ENCODE assay signal across 26 cellular contexts in the genomic region with DNA sequence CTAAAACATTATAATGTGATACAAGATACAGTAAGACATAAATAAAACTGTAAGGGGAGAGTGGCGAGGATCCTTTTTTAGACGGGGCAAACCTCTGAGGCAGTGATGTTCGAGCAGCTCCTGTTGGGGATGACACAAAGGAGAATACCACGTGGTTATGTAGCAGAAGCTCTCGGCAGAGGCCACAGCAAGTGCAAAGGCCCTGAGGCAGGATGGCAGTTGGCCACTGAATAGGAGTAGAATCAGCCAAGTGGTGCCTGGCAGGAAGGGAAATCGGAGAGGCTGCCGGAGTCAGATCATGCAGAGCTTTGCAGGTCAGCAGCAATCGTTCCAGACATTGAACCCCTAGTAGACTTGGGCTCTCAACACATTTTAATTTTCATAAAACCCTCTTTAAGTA. TPM values are rescaled to one million over a fixed set of nuclear protein-coding genes. Genes with fewer than 3 reads are reported as not detected.
"Had no signal": no experiment of that assay in that cellular context is flagged by ENCODE, and none has a peak within 500 bp of the region (broad histone marks: within the 10 kb centered on the region; RNA-seq: fewer than 3 reads in every experiment).

No MANE protein-coding gene starts in this region.

- ATAC-seq: naive thymus-derived CD4-positive, alpha-beta T cell; natural killer cell; psoas muscle; right cardiac atrium; right lobe of liver; stimulated activated effector memory CD8-positive, alpha-beta T cell treated with anti-CD3 and anti-CD28 coated beads, Interleukin-12 subunit alpha, Interleukin-12 subunit beta, amount 100 ng/mL, for 72 hours; stimulated activated naive B cell treated with anti-CD40 and anti-IgM and Interleukin-4, amounts not matched to agents 10 μg/mL and 1 μg/mL and 100 μg/mL, for 72 hours; upper lobe of right lung had no signal

- H3K4me1 ChIP-seq: psoas muscle, right lobe of liver, sigmoid colon, stomach, upper lobe of right lung, vagina had no signal

- H3K4me3 ChIP-seq: neural progenitor cell, ovary, psoas muscle, right lobe of liver, sigmoid colon, stomach, thoracic aorta, thyroid gland, tibial nerve, upper lobe of right lung, vagina had no signal

- H3K9ac ChIP-seq: neural progenitor cell, parathyroid adenoma had no signal

- H3K36me3 ChIP-seq: neural progenitor cell, ovary, right lobe of liver, sigmoid colon, thoracic aorta, thyroid gland, tibial nerve, upper lobe of right lung, vagina had no signal

- FAIRE-seq: small intestine had no signal

- H3K27me3 ChIP-seq: neural progenitor cell, ovary, right lobe of liver, sigmoid colon, stomach, thyroid gland, tibial nerve, upper lobe of right lung, vagina had no signal

- H3K79me2 ChIP-seq: parathyroid adenoma had no signal

- H3K27ac ChIP-seq: neural progenitor cell, ovary, parathyroid adenoma, psoas muscle, right lobe of liver, sigmoid colon, stomach, thoracic aorta, thyroid gland, tibial nerve, upper lobe of right lung, vagina had no signal

- H2AFZ ChIP-seq: neural progenitor cell, parathyroid adenoma had no signal

- H3K9me3 ChIP-seq: ovary, psoas muscle, right lobe of liver, sigmoid colon, stomach, thoracic aorta, thyroid gland, tibial nerve, upper lobe of right lung, vagina had no signal

- DNase-seq: naive thymus-derived CD4-positive, alpha-beta T cell; natural killer cell; occipital lobe; ovary; posterior cingulate gyrus; psoas muscle; right cardiac atrium; right lobe of liver; sigmoid colon; small intestine; stimulated activated CD4-positive, alpha-beta T cell treated with anti-CD3 and anti-CD28 coated beads, Interleukin-15, amount 100 ng/mL, for 24 hours; stimulated activated CD4-positive, alpha-beta T cell treated with anti-CD3 and anti-CD28 coated beads, Interleukin-2, amount 100 ng/mL, for 24 hours; stimulated activated CD4-positive, alpha-beta T cell treated with anti-CD3 and anti-CD28 coated beads, Interleukin-2, amount 100 ng/mL, for 48 hours; stimulated activated CD4-positive, alpha-beta T cell treated with anti-CD3 and anti-CD28 coated beads, Interleukin-4, amount 100 ng/mL, for 24 hours; stimulated activated naive B cell treated with anti-CD40 and anti-IgM and Interleukin-4, amounts not matched to agents 10 μg/mL and 1 μg/mL and 100 μg/mL, for 72 hours; stimulated activated naive CD4-positive, alpha-beta T cell treated with Interleukin-2 at 50 U/mL for 16 hours; stomach; thyroid gland; upper lobe of right lung had no signal

- H3K4me2 ChIP-seq: neural progenitor cell had no signal

RNA-seq across cellular contexts. Expression of gene NOSTRIN, which starts 19.1 kb away (rescaled TPM):
- polyA plus RNA-seq: naive thymus-derived CD4-positive, alpha-beta T cell; neural cell had no signal
